In genomic region chr2:188251034-188251433, GRCh38 we compare ENCODE assay signal across 1 cellular context.
TF ChIP-seq lines count a peak whose summit lies in the region.

No MANE protein-coding gene starts in this region.

TF ChIP-seq in H1, 55 proteins besides CTCF, POLR2A, EP300 and RAD21:
- TF ChIP-seq KDM1A (IDR thresholded peaks at IDR 0.05; ENCODE audit: borderline replicate concordance, low read length) (no peak), SAP30 (IDR thresholded peaks at IDR 0.05; ENCODE audit: insufficient read depth, insufficient replicate concordance, low read length) (no peak), SIX5 (IDR thresholded peaks at IDR 0.05; ENCODE audit: low read depth, low read length) (no peak), ATF2 (IDR thresholded peaks at IDR 0.05; ENCODE audit: low read length) (no peak), SIRT6 (IDR thresholded peaks at IDR 0.05; ENCODE audit: low read length) (no peak), EGR1 (IDR thresholded peaks at IDR 0.05; ENCODE audit: borderline replicate concordance, low read depth, low read length) (no peak), CEBPB (IDR thresholded peaks at IDR 0.05; ENCODE audit: low read depth, low read length) (no peak), ASH2L (IDR thresholded peaks at IDR 0.05; ENCODE audit: low read length) (no peak), TBP (IDR thresholded peaks at IDR 0.05; ENCODE audit: low read depth, low read length) (no peak)
